9 cellular contexts compared by ENCODE assay signal in the genomic region with DNA sequence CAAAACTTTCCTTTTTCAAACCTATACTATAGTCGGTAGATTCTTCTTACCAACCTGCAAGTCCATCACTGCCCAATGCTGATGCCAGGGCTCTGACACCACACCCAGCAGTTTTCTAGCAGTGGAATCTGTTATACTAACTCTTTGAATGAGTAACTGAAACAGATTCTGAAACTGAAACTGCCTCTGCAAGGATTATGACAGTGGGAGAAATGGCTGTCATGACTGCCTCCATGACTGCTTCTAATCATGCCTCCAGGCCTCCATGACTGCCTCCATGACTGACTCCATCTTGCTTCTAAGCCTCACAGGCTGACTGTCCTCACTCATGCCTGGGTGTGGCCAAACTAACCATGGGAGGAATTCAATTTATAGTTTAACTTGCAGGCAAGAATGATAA. TPM values are rescaled to one million over a fixed set of nuclear protein-coding genes. Genes with fewer than 3 reads are reported as not detected.
DNase-seq lines count a peak whose midpoint lies in the region; ATAC-seq and TF ChIP-seq lines count a peak whose summit lies in the region.
"Had no signal": no experiment of that assay in that cellular context is flagged by ENCODE, and none has a peak within 500 bp of the region (broad histone marks: within the 10 kb centered on the region; RNA-seq: fewer than 3 reads in every experiment).

No MANE protein-coding gene starts in this region.

- H3K9me3 ChIP-seq in stomach: no peaks in the 10 kb centered on the region

- no peaks in the 10 kb centered on the region for H3K4me1 ChIP-seq in stomach

- H3K27ac Mint-ChIP-seq in natural killer cell treated with Interleukin-12 subunit alpha and Interleukin-12 subunit beta and Interleukin-15 and Interleukin-18, amount 100 ng/mL, for 72 hours: peak overlapping the region; percentile 71 to 77
- no peak overlapping the region for H3K27ac Mint-ChIP-seq in natural killer cell
- H3K27ac Mint-ChIP-seq in activated T-helper 17 cell treated with anti-CD3 and anti-CD28 coated beads, Interleukin-2, amount 50 U/mL, for 72 hours: peak overlapping the region; percentile 76
- H3K27ac Mint-ChIP-seq in stimulated activated naive CD8-positive, alpha-beta T cell treated with anti-CD3 and anti-CD28 coated beads, Interleukin-15, amount 100 ng/mL, for 72 hours: peak overlapping the region; percentile 94 to 95
- H3K27ac Mint-ChIP-seq: B cell had no signal

- peak; percentile 94 to 96 for ATAC-seq in natural killer cell treated with Interleukin-12 subunit alpha and Interleukin-12 subunit beta and Interleukin-15 and Interleukin-18, amount 100 ng/mL, for 72 hours
- ATAC-seq in natural killer cell (no peak), HG02981 (IDR thresholded peaks at IDR 0.05; ENCODE audit: unreplicated experiment) (peak; percentile 80), Right ventricle myocardium superior (ENCODE audit: poor library complexity) (no peak)
- ATAC-seq in activated T-helper 17 cell treated with anti-CD3 and anti-CD28 coated beads, Interleukin-2, amount 50 U/mL, for 72 hours (replicated peaks): peak; percentile 98
- peak; percentile 99 for ATAC-seq in stimulated activated naive CD8-positive, alpha-beta T cell treated with anti-CD3 and anti-CD28 coated beads, Interleukin-15, amount 100 ng/mL, for 72 hours

- no peak for TF ChIP-seq POLR2A in stomach (IDR thresholded peaks at IDR 0.05)

- intact Hi-C loops in natural killer cell (cut with micrococcal nuclease) (no loop called here), Right ventricle myocardium superior (cut with DNase I) (no loop called here), stomach (cut with DNase I; ENCODE audit: low total_unique reads) (no loop called here)

- peaks cover 5 to 9% of the 10 kb centered on the region in 2 donors for H3K27me3 Mint-ChIP-seq in natural killer cell treated with Interleukin-12 subunit alpha and Interleukin-12 subunit beta and Interleukin-15 and Interleukin-18, amount 100 ng/mL, for 72 hours
- H3K27me3 Mint-ChIP-seq in natural killer cell (ENCODE audit: low read depth in 2 of 2): peaks cover 8 to 14% of the 10 kb centered on the region in 2 donors
- H3K27me3 Mint-ChIP-seq in activated T-helper 17 cell treated with anti-CD3 and anti-CD28 coated beads, Interleukin-2, amount 50 U/mL, for 72 hours: peaks cover 7% of the 10 kb centered on the region
- peaks cover 23% of the 10 kb centered on the region for H3K27me3 Mint-ChIP-seq in stimulated activated naive CD8-positive, alpha-beta T cell treated with anti-CD3 and anti-CD28 coated beads, Interleukin-15, amount 100 ng/mL, for 72 hours

- TF ChIP-seq CTCF in natural killer cell (IDR thresholded peaks at IDR 0.05): no peak
- TF ChIP-seq CTCF in stomach (IDR thresholded peaks at IDR 0.05): no peak

- no peak for TF ChIP-seq EP300 in stomach (IDR thresholded peaks at IDR 0.05)

- peak; percentile 60 for DNase-seq in natural killer cell treated with Interleukin-12 subunit alpha and Interleukin-12 subunit beta and Interleukin-15 and Interleukin-18, amount 100 ng/mL, for 72 hours (ENCODE audit: low spot score)
- DNase-seq in natural killer cell (no peak), Right ventricle myocardium superior (no peak), NCI-H1930 (lab: John Stamatoyannopoulos, UW) (no peak), stomach (no peak)
- DNase-seq in stimulated activated naive CD8-positive, alpha-beta T cell treated with anti-CD3 and anti-CD28 coated beads, Interleukin-15, amount 100 ng/mL, for 72 hours: peak; percentile 37 to 61

- WGBS in stomach, 5 donors: 84 to 95% (median 90%) methylated on average over 1 of the region's 1 CpG

- H3K4me3 Mint-ChIP-seq in natural killer cell treated with Interleukin-12 subunit alpha and Interleukin-12 subunit beta and Interleukin-15 and Interleukin-18, amount 100 ng/mL, for 72 hours: no peak overlapping the region
- H3K4me3 Mint-ChIP-seq in natural killer cell: no peak overlapping the region
- H3K4me3 Mint-ChIP-seq in activated T-helper 17 cell treated with anti-CD3 and anti-CD28 coated beads, Interleukin-2, amount 50 U/mL, for 72 hours: peak overlapping the region; percentile 6
- no peak overlapping the region for H3K4me3 Mint-ChIP-seq in stimulated activated naive CD8-positive, alpha-beta T cell treated with anti-CD3 and anti-CD28 coated beads, Interleukin-15, amount 100 ng/mL, for 72 hours
- H3K4me3 Mint-ChIP-seq: B cell had no signal

- H3K4me3 ChIP-seq in stomach: no peak overlapping the region

- no peaks in the 10 kb centered on the region for H3K36me3 ChIP-seq in stomach

- no peaks in the 10 kb centered on the region for H3K9me3 Mint-ChIP-seq in natural killer cell treated with Interleukin-12 subunit alpha and Interleukin-12 subunit beta and Interleukin-15 and Interleukin-18, amount 100 ng/mL, for 72 hours
- H3K9me3 Mint-ChIP-seq in natural killer cell: no peaks in the 10 kb centered on the region
- no peaks in the 10 kb centered on the region for H3K9me3 Mint-ChIP-seq in activated T-helper 17 cell treated with anti-CD3 and anti-CD28 coated beads, Interleukin-2, amount 50 U/mL, for 72 hours
- no peaks in the 10 kb centered on the region for H3K9me3 Mint-ChIP-seq in stimulated activated naive CD8-positive, alpha-beta T cell treated with anti-CD3 and anti-CD28 coated beads, Interleukin-15, amount 100 ng/mL, for 72 hours

- peaks cover 7 to 9% of the 10 kb centered on the region in 2 donors for H3K4me1 Mint-ChIP-seq in natural killer cell treated with Interleukin-12 subunit alpha and Interleukin-12 subunit beta and Interleukin-15 and Interleukin-18, amount 100 ng/mL, for 72 hours (ENCODE audit: low read depth in 2 of 2)
- H3K4me1 Mint-ChIP-seq in natural killer cell: no peaks in the 10 kb centered on the region
- peaks cover 7% of the 10 kb centered on the region for H3K4me1 Mint-ChIP-seq in activated T-helper 17 cell treated with anti-CD3 and anti-CD28 coated beads, Interleukin-2, amount 50 U/mL, for 72 hours
- peaks cover 9% of the 10 kb centered on the region for H3K4me1 Mint-ChIP-seq in stimulated activated naive CD8-positive, alpha-beta T cell treated with anti-CD3 and anti-CD28 coated beads, Interleukin-15, amount 100 ng/mL, for 72 hours

- H3K36me3 Mint-ChIP-seq in natural killer cell treated with Interleukin-12 subunit alpha and Interleukin-12 subunit beta and Interleukin-15 and Interleukin-18, amount 100 ng/mL, for 72 hours: no peaks in the 10 kb centered on the region
- H3K36me3 Mint-ChIP-seq in natural killer cell: no peaks in the 10 kb centered on the region
- no peaks in the 10 kb centered on the region for H3K36me3 Mint-ChIP-seq in activated T-helper 17 cell treated with anti-CD3 and anti-CD28 coated beads, Interleukin-2, amount 50 U/mL, for 72 hours (ENCODE audit: low read depth)

- no peaks in the 10 kb centered on the region for H3K27me3 ChIP-seq in stomach

- no peak overlapping the region for H3K27ac ChIP-seq in stomach

RNA-seq across cellular contexts. Expression of gene OXA1L, which starts 29.4 kb away (rescaled TPM):
- 100 to 1,000 TPM; 103 to 112 TPM for total RNA-seq in natural killer cell treated with Interleukin-12 subunit alpha and Interleukin-12 subunit beta and Interleukin-15 and Interleukin-18, amount 100 ng/mL, for 72 hours
- 100 to 1,000 TPM; 121 to 143 (median 125) TPM for total RNA-seq in natural killer cell
- total RNA-seq in activated T-helper 17 cell treated with anti-CD3 and anti-CD28 coated beads, Interleukin-2, amount 50 U/mL, for 72 hours: 100 to 1,000 TPM; 110 to 152 TPM
- 164 TPM for total RNA-seq in Right ventricle myocardium superior
- 100 to 1,000 TPM in 1 of 5 donors, 10 to 100 TPM in 4; 46.7 to 119 (median 58.6) TPM for total RNA-seq in stomach
- 100 to 1,000 TPM in 1 of 3 donors, 10 to 100 TPM in 2; 81.9 to 116 (median 97.9) TPM for polyA plus RNA-seq in stomach

Comparison
In these comparisons a context has a peak if more than half of its experiments do, and no peak if none do; other contexts are left out.
1. ATAC-seq: peak in natural killer cell treated with Interleukin-12 subunit alpha and Interleukin-12 subunit beta and Interleukin-15 and Interleukin-18, amount 100 ng/mL, for 72 hours (2 of 2), HG02981 (single experiment), activated T-helper 17 cell treated with anti-CD3 and anti-CD28 coated beads, Interleukin-2, amount 50 U/mL, for 72 hours (single experiment) and stimulated activated naive CD8-positive, alpha-beta T cell treated with anti-CD3 and anti-CD28 coated beads, Interleukin-15, amount 100 ng/mL, for 72 hours (single experiment); none in natural killer cell (0 of 3) and Right ventricle myocardium superior (single experiment).
2. DNase-seq: peak in natural killer cell treated with Interleukin-12 subunit alpha and Interleukin-12 subunit beta and Interleukin-15 and Interleukin-18, amount 100 ng/mL, for 72 hours (single experiment) and stimulated activated naive CD8-positive, alpha-beta T cell treated with anti-CD3 and anti-CD28 coated beads, Interleukin-15, amount 100 ng/mL, for 72 hours (2 of 2); none in natural killer cell (single experiment), Right ventricle myocardium superior (single experiment), NCI-H1930 (0 of 2) and stomach (single experiment).
3. H3K27ac Mint-ChIP-seq: peak in natural killer cell treated with Interleukin-12 subunit alpha and Interleukin-12 subunit beta and Interleukin-15 and Interleukin-18, amount 100 ng/mL, for 72 hours (2 of 2), activated T-helper 17 cell treated with anti-CD3 and anti-CD28 coated beads, Interleukin-2, amount 50 U/mL, for 72 hours (single experiment) and stimulated activated naive CD8-positive, alpha-beta T cell treated with anti-CD3 and anti-CD28 coated beads, Interleukin-15, amount 100 ng/mL, for 72 hours (2 of 2); none in natural killer cell (0 of 2).